24 cellular contexts compared by ENCODE assay signal in genomic region chr10:121243003-121243898, GRCh38.
DNase-seq lines count a peak whose midpoint lies in the region; ATAC-seq, FAIRE-seq and TF ChIP-seq lines count a peak whose summit lies in the region.
"Had no signal": no experiment of that assay in that cellular context is flagged by ENCODE, and none has a peak within 500 bp of the region (broad histone marks: within the 10 kb centered on the region; RNA-seq: fewer than 3 reads in every experiment).

No MANE protein-coding gene starts in this region.

- DNase-seq in GM23338 (ENCODE audit: low spot score) = no peak
- peak; percentile 3 for DNase-seq in astrocyte (ENCODE audit: low read depth)
- peak; percentile 8 for DNase-seq in kidney tubule cell (ENCODE audit: low spot score)
- DNase-seq in thyroid gland = peak; percentile 29 to 33
- DNase-seq in NCI-H526 (lab: John Stamatoyannopoulos, UW) = no peak
- no peak for DNase-seq in left lobe of liver (ENCODE audit: low spot score)
- no peak for DNase-seq in T-helper 17 cell
- DNase-seq: activated CD4-positive, CD25-positive, alpha-beta regulatory T cell treated with anti-CD3 and anti-CD28 coated beads, Interleukin-2, amount 50 U/mL, for 72 hours; activated CD8-positive, alpha-beta T cell treated with anti-CD3 and anti-CD28 coated beads for 36 hours; amygdala; effector memory CD4-positive, alpha-beta T cell; foreskin melanocyte; H9; heart right ventricle; SK-N-SH; stimulated activated naive CD8-positive, alpha-beta T cell treated with anti-CD3 and anti-CD28 coated beads, Interleukin-15, amount 100 ng/mL, for 72 hours; tibial artery had no signal

- TF ChIP-seq CTCF in GM23338 (conservative IDR thresholded peaks at IDR 0.05; ENCODE audit: low read depth in 2 of 2) (no peak), astrocyte (IDR thresholded peaks at IDR 0.05; ENCODE audit: insufficient read depth, low read depth, low read length) (no peak), thyroid gland (IDR thresholded peaks at IDR 0.05) (no peak)

- no peak for FAIRE-seq in astrocyte (lab: Jason Lieb, UNC)
- FAIRE-seq: GM19239 had no signal

- intact Hi-C loops in thyroid gland (cut with DNase I) = no loop called here

- H3K27ac Mint-ChIP-seq in GM23338 = no peak overlapping the region
- H3K27ac Mint-ChIP-seq in astrocyte (ENCODE audit: unreplicated experiment) = no peak overlapping the region
- H3K27ac Mint-ChIP-seq in T-helper 17 cell = no peak overlapping the region
- H3K27ac Mint-ChIP-seq: activated CD8-positive, alpha-beta T cell treated with anti-CD3 and anti-CD28 coated beads for 36 hours; activated naive CD4-positive, alpha-beta T cell treated with anti-CD3 and anti-CD28 coated beads, Interleukin-2, amount 50 U/mL, for 24 hours; activated T-helper 2 cell treated with anti-CD3 and anti-CD28 coated beads, Interferon-gamma antibody, Interleukin-2, Interleukin-4, amounts not matched to agents 10 μg/mL and 5 μg/mL and 100 μg/mL, durations not matched to agents 14 hours and 24 hours and 36 hours; T-helper 1 cell treated with Interleukin-12 subunit alpha and Interleukin-12 subunit beta and Interleukin-4 antibody, amounts not matched to agents 30 μg/mL and 1 μg/mL, for 36 hours had no signal

- no peak overlapping the region for H3K9ac ChIP-seq in astrocyte (ENCODE audit: low read length)
- H3K9ac ChIP-seq: SK-N-SH had no signal

- TF ChIP-seq POLR2A in thyroid gland (IDR thresholded peaks at IDR 0.05) = no peak

- 67 to 76% methylated on average over 8 to 11 of the region's 11 CpGs for WGBS in thyroid gland, 2 donors

- H3K4me1 ChIP-seq in GM23338 (ENCODE audit: insufficient read depth) = no peaks in the 10 kb centered on the region
- no peaks in the 10 kb centered on the region for H3K4me1 ChIP-seq in astrocyte (ENCODE audit: insufficient read depth, low read length)
- H3K4me1 ChIP-seq in thyroid gland = peaks cover 10 to 28% of the 10 kb centered on the region in 2 donors
- H3K4me1 ChIP-seq: colonic mucosa, heart right ventricle, tibial artery had no signal

- H3K9me3 ChIP-seq in astrocyte (ENCODE audit: insufficient read depth, low read depth, low read length) = peaks cover 2% of the 10 kb centered on the region
- no peaks in the 10 kb centered on the region for H3K9me3 ChIP-seq in thyroid gland
- H3K9me3 ChIP-seq in T-helper 17 cell (ENCODE audit: control insufficient read depth, low read length, poor library complexity, severe bottlenecking) = no peaks in the 10 kb centered on the region
- H3K9me3 ChIP-seq: colonic mucosa, heart right ventricle, neutrophil, SK-N-SH, tibial artery had no signal

- H3K27ac ChIP-seq in GM23338 (ENCODE audit: low read depth) (no peak overlapping the region), astrocyte (ENCODE audit: low read depth, low read length) (no peak overlapping the region), thyroid gland (no peak overlapping the region)
- H3K27ac ChIP-seq: cardiac muscle cell, colonic mucosa, heart right ventricle, neutrophil, tibial artery had no signal

- 0 out of 2 replicates have a peak overlapping the region, but pooled peaks have one; percentile 47 for H2AFZ ChIP-seq in GM23338
- H2AFZ ChIP-seq in astrocyte (ENCODE audit: low read depth, low read length) = no peak overlapping the region

- H4K20me1 ChIP-seq in GM23338 (replicated peaks; ENCODE audit: insufficient read depth) (no peaks in the 10 kb centered on the region), astrocyte (ENCODE audit: insufficient read depth, low read length) (no peaks in the 10 kb centered on the region)

- no peaks in the 10 kb centered on the region for H3K27me3 ChIP-seq in GM23338 (ENCODE audit: insufficient read depth)
- H3K27me3 ChIP-seq in astrocyte (ENCODE audit: insufficient read depth, low read length) = no peaks in the 10 kb centered on the region
- H3K27me3 ChIP-seq in thyroid gland = no peaks in the 10 kb centered on the region
- H3K27me3 ChIP-seq: cardiac muscle cell, colonic mucosa, tibial artery had no signal

- H3K79me2 ChIP-seq in GM23338 (replicated peaks; ENCODE audit: insufficient read depth) (no peaks in the 10 kb centered on the region), astrocyte (ENCODE audit: insufficient read depth, low read length) (no peaks in the 10 kb centered on the region)

- no peak overlapping the region for H3K4me3 Mint-ChIP-seq in GM23338
- no peak overlapping the region for H3K4me3 Mint-ChIP-seq in astrocyte (ENCODE audit: unreplicated experiment)
- H3K4me3 Mint-ChIP-seq in T-helper 17 cell = no peak overlapping the region
- H3K4me3 Mint-ChIP-seq: activated CD8-positive, alpha-beta T cell treated with anti-CD3 and anti-CD28 coated beads for 36 hours; activated naive CD4-positive, alpha-beta T cell treated with anti-CD3 and anti-CD28 coated beads, Interleukin-2, amount 50 U/mL, for 24 hours; H9; stimulated activated naive CD8-positive, alpha-beta T cell treated with anti-CD3 and anti-CD28 coated beads, Interleukin-15, amount 100 ng/mL, for 72 hours; T-helper 1 cell treated with Interleukin-12 subunit alpha and Interleukin-12 subunit beta and Interleukin-4 antibody, amounts not matched to agents 30 μg/mL and 1 μg/mL, for 36 hours had no signal

- H3K36me3 ChIP-seq in GM23338 (ENCODE audit: insufficient read depth) (no peaks in the 10 kb centered on the region), astrocyte (ENCODE audit: insufficient read depth, low read length) (no peaks in the 10 kb centered on the region), thyroid gland (no peaks in the 10 kb centered on the region)
- H3K36me3 ChIP-seq: cardiac muscle cell, colonic mucosa, heart right ventricle, neutrophil, tibial artery had no signal

- ATAC-seq in GM23338 (no peak), left lobe of liver (no peak), T-helper 17 cell (no peak)
- ATAC-seq: activated CD8-positive, alpha-beta T cell treated with anti-CD3 and anti-CD28 coated beads for 36 hours; heart right ventricle; stimulated activated naive CD8-positive, alpha-beta T cell treated with anti-CD3 and anti-CD28 coated beads, Interleukin-15, amount 100 ng/mL, for 72 hours had no signal

- H3K4me2 ChIP-seq in GM23338 = no peak overlapping the region
- no peak overlapping the region for H3K4me2 ChIP-seq in astrocyte (ENCODE audit: low read length)
- H3K4me2 ChIP-seq: SK-N-SH had no signal

- no peaks in the 10 kb centered on the region for H3F3A ChIP-seq in GM23338 (replicated peaks; ENCODE audit: low read depth)

- H3K4me1 Mint-ChIP-seq in GM23338 = peaks cover 7% of the 10 kb centered on the region
- no peaks in the 10 kb centered on the region for H3K4me1 Mint-ChIP-seq in astrocyte (ENCODE audit: low read depth, unreplicated experiment)
- peaks cover 2% of the 10 kb centered on the region for H3K4me1 Mint-ChIP-seq in T-helper 17 cell
- H3K4me1 Mint-ChIP-seq: activated naive CD4-positive, alpha-beta T cell treated with anti-CD3 and anti-CD28 coated beads, Interleukin-2, amount 50 U/mL, for 24 hours; stimulated activated naive CD8-positive, alpha-beta T cell treated with anti-CD3 and anti-CD28 coated beads, Interleukin-15, amount 100 ng/mL, for 72 hours had no signal

- H3K36me3 Mint-ChIP-seq in GM23338 (ENCODE audit: low read depth) (0 out of 3 replicates have a peak, but pooled peaks cover 2% of the 10 kb centered on the region), astrocyte (ENCODE audit: low read depth, unreplicated experiment) (no peaks in the 10 kb centered on the region), T-helper 17 cell (ENCODE audit: low read depth) (no peaks in the 10 kb centered on the region)

- H3K9me3 Mint-ChIP-seq in GM23338 (peaks cover 2% of the 10 kb centered on the region; the same call in 1 of the 3 replicates), astrocyte (ENCODE audit: unreplicated experiment) (no peaks in the 10 kb centered on the region)
- H3K9me3 Mint-ChIP-seq: T-helper 1 cell treated with Interleukin-12 subunit alpha and Interleukin-12 subunit beta and Interleukin-4 antibody, amounts not matched to agents 30 μg/mL and 1 μg/mL, for 36 hours had no signal

- H3K4me3 ChIP-seq in GM23338 (no peak overlapping the region), astrocyte (ENCODE audit: insufficient read depth, low read depth, low read length) (no peak overlapping the region), thyroid gland (replicated peaks in 1 of 3) (no peak overlapping the region)
- H3K4me3 ChIP-seq: cardiac muscle cell, colonic mucosa, heart right ventricle, tibial artery had no signal

- H3K27me3 Mint-ChIP-seq in GM23338 (ENCODE audit: insufficient read depth, low read depth, poor library complexity) (no peaks in the 10 kb centered on the region), astrocyte (ENCODE audit: low read depth, unreplicated experiment) (peaks cover 5% of the 10 kb centered on the region), T-helper 17 cell (no peaks in the 10 kb centered on the region)

- H3K9me2 ChIP-seq in GM23338 (ENCODE audit: insufficient read depth) = 0 out of 2 replicates have a peak, but pooled peaks cover 7% of the 10 kb centered on the region
- H3K9me2 ChIP-seq: SK-N-SH had no signal

TF ChIP-seq in GM23338, 12 proteins besides CTCF, POLR2A, EP300 and RAD21 (continues in another document):
- no peak for TF ChIP-seq JUNB (IDR thresholded peaks at IDR 0.05; ENCODE audit: unreplicated experiment)
- no peak for TF ChIP-seq EZH2phosphoT487 (IDR thresholded peaks at IDR 0.05; ENCODE audit: unreplicated experiment)
- no peak for TF ChIP-seq NANOG (IDR thresholded peaks at IDR 0.05; ENCODE audit: borderline replicate concordance)

Comparison
In these comparisons a context has a peak if more than half of its experiments do, and no peak if none do; other contexts are left out.
1. DNase-seq: peak in astrocyte (single experiment), kidney tubule cell (single experiment) and thyroid gland (2 of 2); none in GM23338 (single experiment), NCI-H526 (0 of 2), left lobe of liver (single experiment) and T-helper 17 cell (0 of 3).